Comparison of ENCODE assay signal across 21 cellular contexts in genomic region chr3:94310736-94311135, GRCh38.
"Had no signal": no experiment of that assay in that cellular context is flagged by ENCODE, and none has a peak within 500 bp of the region (broad histone marks: within the 10 kb centered on the region; RNA-seq: fewer than 3 reads in every experiment).

No MANE protein-coding gene starts in this region.

- DNase-seq: dermis blood vessel endothelial cell; dorsolateral prefrontal cortex; effector CD4-positive, alpha-beta T cell; effector memory CD4-positive, alpha-beta T cell; erythroblast; esophagus squamous epithelium; foreskin fibroblast; foreskin melanocyte; gastrocnemius medialis; heart left ventricle; hypothalamus; left cardiac atrium; left lung; left ventricle myocardium superior; lower lobe of right lung; mesenchymal stem cell; midbrain had no signal

- ATAC-seq: esophagus mucosa, gastrocnemius medialis, heart left ventricle, left cardiac atrium, left lung, left ventricle myocardium superior, lower lobe of right lung had no signal

- H3K36me3 ChIP-seq: esophagus squamous epithelium, gastrocnemius medialis, heart left ventricle, left lung, lower lobe of right lung had no signal

- H3K79me2 ChIP-seq: hepatocyte had no signal

- H3K9me3 ChIP-seq: esophagus squamous epithelium, gastrocnemius medialis, heart left ventricle, left lung, lower lobe of right lung had no signal

- H3K4me1 ChIP-seq: gastrocnemius medialis, heart left ventricle, left lung, lower lobe of right lung had no signal

- H3K4me2 ChIP-seq: hepatocyte had no signal

- H3K27me3 ChIP-seq: esophagus squamous epithelium, gastrocnemius medialis, heart left ventricle, hepatocyte, left lung had no signal

- H3K4me3 ChIP-seq: coronary artery, dorsolateral prefrontal cortex, esophagus squamous epithelium, gastrocnemius medialis, heart left ventricle, hepatocyte, left lung, lower lobe of right lung had no signal

- H3K27ac ChIP-seq: coronary artery, dorsolateral prefrontal cortex, epithelial cell of prostate, esophagus squamous epithelium, gastrocnemius medialis, hepatocyte, left lung, lower lobe of right lung had no signal
